8 cellular contexts compared by ENCODE assay signal in the genomic region with DNA sequence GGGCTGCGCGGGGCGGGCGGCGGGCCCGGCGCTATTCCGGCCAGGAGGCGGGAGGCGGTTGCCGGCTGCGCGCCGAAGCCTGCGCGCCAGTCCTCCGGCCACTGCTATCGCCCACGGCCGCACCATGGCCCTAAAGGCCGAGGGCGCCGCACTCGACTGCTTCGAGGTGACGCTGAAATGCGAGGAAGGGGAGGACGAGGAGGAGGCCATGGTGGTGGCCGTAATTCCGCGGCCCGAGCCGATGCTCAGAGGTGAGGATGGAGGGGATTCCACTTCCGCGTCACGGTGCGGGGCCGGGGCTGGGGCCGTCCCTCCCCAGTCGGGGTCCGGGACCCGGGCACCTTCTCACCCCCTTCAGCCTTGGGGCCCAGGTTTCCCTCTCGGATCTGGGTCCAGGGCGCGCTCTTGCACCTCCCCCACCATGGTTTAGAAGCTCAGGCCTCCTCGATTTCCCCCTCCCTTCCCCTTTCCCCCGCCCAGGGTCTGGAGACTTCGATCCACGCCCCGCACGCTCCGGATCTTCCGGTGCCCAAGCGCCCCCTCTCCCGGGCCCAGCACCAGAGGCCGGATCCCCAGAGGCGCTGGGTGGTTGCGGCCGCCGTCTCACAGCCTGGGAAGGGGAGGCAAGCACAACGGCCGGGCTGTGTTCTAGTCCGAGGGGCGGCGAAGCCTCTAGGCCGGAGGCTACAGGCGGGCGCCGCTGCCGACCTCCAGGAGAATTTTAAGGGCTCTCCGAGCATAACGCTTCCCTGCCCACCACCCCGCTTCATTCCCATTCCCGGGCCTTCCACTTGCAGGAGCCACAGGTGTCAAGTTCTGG. TPM values are rescaled to one million over a fixed set of nuclear protein-coding genes. Genes with fewer than 3 reads are reported as not detected.
DNase-seq lines count a peak whose midpoint lies in the region; ATAC-seq and TF ChIP-seq lines count a peak whose summit lies in the region.

No MANE protein-coding gene starts in this region.

- H3K27ac ChIP-seq in CD4-positive, CD25-positive, alpha-beta regulatory T cell (ENCODE audit: insufficient read depth, low read length, poor library complexity, severe bottlenecking), result peak overlapping the region; percentile 55
- H3K27ac ChIP-seq in left ventricle myocardium inferior (replicated peaks), result peak overlapping the region; percentile 77

- H3K4me1 Mint-ChIP-seq in CD4-positive, CD25-positive, alpha-beta regulatory T cell, result peaks cover 7 to 35% (median 18%) of the 10 kb centered on the region in 4 donors

- no peaks in the 10 kb centered on the region for H3K27me3 Mint-ChIP-seq in CD4-positive, CD25-positive, alpha-beta regulatory T cell

- peaks cover 13% of the 10 kb centered on the region for H3K36me3 ChIP-seq in CD4-positive, CD25-positive, alpha-beta regulatory T cell (ENCODE audit: control insufficient read depth, insufficient read depth, low read length)
- H3K36me3 ChIP-seq in left ventricle myocardium inferior, result peaks cover 17% of the 10 kb centered on the region

- peaks cover 26% of the 10 kb centered on the region for H3K4me1 ChIP-seq in CD4-positive, CD25-positive, alpha-beta regulatory T cell (ENCODE audit: control insufficient read depth, insufficient read depth, low read length, poor library complexity, severe bottlenecking)
- peaks cover 33% of the 10 kb centered on the region for H3K4me1 ChIP-seq in left ventricle myocardium inferior

- peak overlapping the region; percentile 72 for H3K4me3 ChIP-seq in CD4-positive, CD25-positive, alpha-beta regulatory T cell (ENCODE audit: low read depth, low read length)
- peak overlapping the region; percentile 82 for H3K4me3 ChIP-seq in left ventricle myocardium inferior

- H3K27me3 ChIP-seq in CD4-positive, CD25-positive, alpha-beta regulatory T cell (ENCODE audit: control insufficient read depth, insufficient read depth, low read length), result no peaks in the 10 kb centered on the region
- no peaks in the 10 kb centered on the region for H3K27me3 ChIP-seq in left ventricle myocardium inferior (ENCODE audit: low read depth)

- peak overlapping the region; percentile 81 to 87 (median 82) for H3K4me3 Mint-ChIP-seq in CD4-positive, CD25-positive, alpha-beta regulatory T cell

- H3K36me3 Mint-ChIP-seq in CD4-positive, CD25-positive, alpha-beta regulatory T cell, result peaks cover 13% of the 10 kb centered on the region

- intact Hi-C loops in left ventricle myocardium inferior (cut with micrococcal nuclease) (no loop called here), posterior cingulate gyrus (cut with DNase I) (loop anchor here (2.0 to 5.0 kb wide), 2 partner anchors 45 to 131 kb away; a partner anchor contains a TSS)

- H3K9me3 ChIP-seq in CD4-positive, CD25-positive, alpha-beta regulatory T cell (ENCODE audit: control insufficient read depth in 2 of 2, low read length in 2 of 2), result no peaks in the 10 kb centered on the region
- no peaks in the 10 kb centered on the region for H3K9me3 ChIP-seq in left ventricle myocardium inferior (replicated peaks)

- peak; percentile 16 to 18 for ATAC-seq in CD4-positive, CD25-positive, alpha-beta regulatory T cell (ENCODE audit: low read depth in 2 of 2)
- peak; percentile 45 for ATAC-seq in GM19324 (IDR thresholded peaks at IDR 0.05; ENCODE audit: low FRiP score, unreplicated experiment)
- ATAC-seq in HG03354 (IDR thresholded peaks at IDR 0.05; ENCODE audit: poor library complexity, severe bottlenecking, unreplicated experiment), result peak; percentile 53

- peak; percentile 16 to 65 (median 24) for DNase-seq in CD4-positive, CD25-positive, alpha-beta regulatory T cell
- peak; percentile 65 for DNase-seq in RPMI7951 (ENCODE audit: low read depth)
- DNase-seq in amygdala (lab: John Stamatoyannopoulos, UW), result peak in 44 of 56 donors; percentile 7 to 72 (median 41)
- peak; percentile 60 for DNase-seq in left ventricle myocardium inferior
- DNase-seq in posterior cingulate gyrus, result peak; percentile 34 to 93 (median 54)
- no peak for DNase-seq in NCI-H1694 (lab: John Stamatoyannopoulos, UW)

- H3K9me3 Mint-ChIP-seq in CD4-positive, CD25-positive, alpha-beta regulatory T cell, result peaks cover 0 to 1% (median 0%) of the 10 kb centered on the region in 7 donors

- peak overlapping the region; percentile 12 to 74 (median 57) for H3K27ac Mint-ChIP-seq in CD4-positive, CD25-positive, alpha-beta regulatory T cell

- TF ChIP-seq CTCF in left ventricle myocardium inferior (IDR thresholded peaks at IDR 0.05; ENCODE audit: borderline replicate concordance), result no peak

RNA-seq across cellular contexts. Expression of a gene that starts 0.5 kb away (rescaled TPM):
- total RNA-seq in CD4-positive, CD25-positive, alpha-beta regulatory T cell, result 11.1 TPM
- polyA plus RNA-seq in CD4-positive, CD25-positive, alpha-beta regulatory T cell, result under 1 TPM; 0.41 to 1.00 (median 0.58) TPM
- total RNA-seq in RPMI7951 (2014; rRNA removed; shearing (Covaris generic)), result 12.1 and 16.3 TPM in 2 replicates
- 14.0 TPM for total RNA-seq in left ventricle myocardium inferior

RNA-seq across cellular contexts. Expression of a gene that starts 25.1 kb away (rescaled TPM):
- 66.6 TPM for total RNA-seq in CD4-positive, CD25-positive, alpha-beta regulatory T cell
- polyA plus RNA-seq in CD4-positive, CD25-positive, alpha-beta regulatory T cell, result 10 to 100 TPM; 29.3 to 39.9 (median 36.4) TPM
- total RNA-seq in RPMI7951 (2014; rRNA removed; shearing (Covaris generic)), result 7.5 and 9.0 TPM in 2 replicates
- 36.6 TPM for total RNA-seq in left ventricle myocardium inferior

RNA-seq across cellular contexts. Expression of a gene that starts 45.2 kb away (rescaled TPM):
- 2.2 TPM for total RNA-seq in CD4-positive, CD25-positive, alpha-beta regulatory T cell
- polyA plus RNA-seq in CD4-positive, CD25-positive, alpha-beta regulatory T cell, result under 1 TPM in 3 of 4 donors, not detected in 1; 0.07 to 0.13 (median 0.08) TPM
- total RNA-seq in RPMI7951 (2014; rRNA removed; shearing (Covaris generic)), result 6.0 and 8.0 TPM in 2 replicates
- 11.5 TPM for total RNA-seq in left ventricle myocardium inferior
